Comparison of ENCODE assay signal across 14 cellular contexts in the genomic region with DNA sequence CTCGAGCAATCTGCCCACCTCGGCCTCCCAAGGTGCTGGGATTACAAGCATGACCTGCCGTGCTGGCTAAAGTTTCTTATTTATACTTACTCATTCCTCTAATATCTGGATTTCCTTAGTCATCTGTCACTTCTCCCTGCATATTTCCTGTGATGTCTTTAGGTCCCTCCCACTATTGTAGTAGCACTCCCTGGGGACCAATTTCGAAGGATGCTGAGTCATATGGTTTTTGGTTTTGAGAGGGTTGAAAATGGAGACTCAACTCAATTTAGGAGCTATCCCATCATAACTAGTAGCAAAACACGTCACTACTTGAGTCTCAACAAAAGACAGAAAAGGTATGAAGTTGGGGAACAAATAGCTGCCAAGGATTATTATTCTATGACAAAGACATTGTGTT. TPM values are rescaled to one million over a fixed set of nuclear protein-coding genes. Genes with fewer than 3 reads are reported as not detected.
DNase-seq lines count a peak whose midpoint lies in the region; ATAC-seq, FAIRE-seq and TF ChIP-seq lines count a peak whose summit lies in the region.
"Had no signal": no experiment of that assay in that cellular context is flagged by ENCODE, and none has a peak within 500 bp of the region (broad histone marks: within the 10 kb centered on the region; RNA-seq: fewer than 3 reads in every experiment).

No MANE protein-coding gene starts in this region.

- BruUV-seq in PC-3 (replicated peaks; lab: Mats Ljungman, UMichigan) (no TSS peak), endothelial cell of umbilical vein (replicated peaks; lab: Mats Ljungman, UMichigan) (no TSS peak)

- POLR2A ChIA-PET in PC-3 (lab: Charles Lee; ENCODE audit: unreplicated experiment), result interaction anchor here (0.6 to 0.7 kb wide), 5 partner anchors 9 to 293 kb away, joined by 6 to 8 read pairs (median 7); no protein-coding TSS in a partner anchor
- POLR2A ChIA-PET in endothelial cell of umbilical vein (lab: Charles Lee), result no interaction called here
- POLR2A ChIA-PET in CD4-positive, alpha-beta T cell (lab: Charles Lee), result no interaction called here

- TF ChIP-seq CTCF in PC-3 (conservative IDR thresholded peaks at IDR 0.05; ENCODE audit: low read depth, low read length) (no peak), endothelial cell of umbilical vein (IDR thresholded peaks at IDR 0.05; ENCODE audit: extremely low read depth in 1 of 2, insufficient read depth in 1 of 2, low read depth in 1 of 2, low read length in 2 of 2) (no peak), uterus (IDR thresholded peaks at IDR 0.05) (no peak)
- TF ChIP-seq CTCF in CD4-positive, alpha-beta T cell (IDR thresholded peaks at IDR 0.05), result no peak

- no peaks in the 10 kb centered on the region for H3K4me1 Mint-ChIP-seq in CD4-positive, alpha-beta T cell (ENCODE audit: low read depth)
- H3K4me1 Mint-ChIP-seq: nephron had no signal

- peaks cover 53% of the 10 kb centered on the region for H3K36me3 Mint-ChIP-seq in CD4-positive, alpha-beta T cell (ENCODE audit: low read depth)

- H3K4me3 Mint-ChIP-seq in CD4-positive, alpha-beta T cell, result no peak overlapping the region
- H3K4me3 Mint-ChIP-seq: brain, nephron had no signal

- H3K4me3 ChIP-seq in ACC112 (ENCODE audit: low read depth, low read length) (0 out of 2 replicates have a peak overlapping the region, but pooled peaks have one; percentile 1), PC-3 (ENCODE audit: low read length) (0 out of 2 replicates have a peak overlapping the region, but pooled peaks have one; percentile 5), endothelial cell of umbilical vein (replicated peaks in 1 of 3; ENCODE audit: insufficient read depth in 1 of 3, low read depth in 1 of 3, low read length in 3 of 3) (no peak overlapping the region), uterus (no peak overlapping the region)
- H3K4me3 ChIP-seq: upper lobe of left lung had no signal

- H3K79me2 ChIP-seq in ACC112 (ENCODE audit: control insufficient read depth, insufficient read depth, low read length, unreplicated experiment) (no peaks in the 10 kb centered on the region), PC-3 (ENCODE audit: low read length) (no peaks in the 10 kb centered on the region), endothelial cell of umbilical vein (ENCODE audit: control insufficient read depth, insufficient read depth, low read length) (no peaks in the 10 kb centered on the region)

- CTCF ChIA-PET in PC-3 (lab: Charles Lee) (interaction anchor here (0.5 to 1.1 kb wide), 3 partner anchors 167 to 208 kb away, joined by 3 to 4 read pairs (median 3); no protein-coding TSS in a partner anchor), endothelial cell of umbilical vein (lab: Charles Lee) (interaction anchor here (1.0 to 2.7 kb wide), 11 partner anchors 8 to 273 kb away, joined by 3 to 22 read pairs (median 4); no protein-coding TSS in a partner anchor)
- CTCF ChIA-PET in CD4-positive, alpha-beta T cell (lab: Charles Lee), result interaction anchor here (0.5 to 1.8 kb wide), 4 partner anchors 68 to 252 kb away, joined by 4 to 15 read pairs (median 6); a partner anchor contains a TSS

- TF ChIP-seq POLR2A in GM12892 (IDR thresholded peaks at IDR 0.05; ENCODE audit: low read depth, low read length), result no peak
- no peak for TF ChIP-seq POLR2A in endothelial cell of umbilical vein (IDR thresholded peaks at IDR 0.05; ENCODE audit: low read depth, low read length)
- no peak for TF ChIP-seq POLR2A in uterus (IDR thresholded peaks at IDR 0.05)

- no peaks in the 10 kb centered on the region for H3K9me1 ChIP-seq in endothelial cell of umbilical vein (replicated peaks; ENCODE audit: control insufficient read depth, extremely low read depth, insufficient read depth, low read length)

- H4K20me1 ChIP-seq in PC-3 (ENCODE audit: low read length), result no peaks in the 10 kb centered on the region
- no peaks in the 10 kb centered on the region for H4K20me1 ChIP-seq in endothelial cell of umbilical vein (replicated peaks; ENCODE audit: control insufficient read depth, extremely low read depth, insufficient read depth, low read length)

- dilution Hi-C loops in endothelial cell of umbilical vein (cut with MboI; ENCODE audit: extremely low pct_ligation_motif_present, low sequenced_read_pairs), result no loop called here

- FAIRE-seq in GM12892 (lab: Jason Lieb, UNC), result peak; percentile 63
- peak; percentile 15 for FAIRE-seq in endothelial cell of umbilical vein (lab: Jason Lieb, UNC)

- intact Hi-C loops in PC-3 (cut with micrococcal nuclease), result loop anchor here (1.0 to 2.0 kb wide), 2 partner anchors 69 to 273 kb away; no protein-coding TSS in a partner anchor
- intact Hi-C loops in endothelial cell of umbilical vein (cut with micrococcal nuclease), result loop anchor here (10.0 kb wide), 1 partner anchor 219 kb away; a partner anchor contains a TSS
- intact Hi-C loops in uterus (cut with DNase I; ENCODE audit: low total_unique reads), result no loop called here
- intact Hi-C loops in CD4-positive, alpha-beta T cell (cut with DNase I, micrococcal nuclease), result loop anchor here in 1 of 2 experiments (2.0 kb wide), 1 partner anchor 351 kb away; no protein-coding TSS in a partner anchor

- H3K9me3 ChIP-seq in PC-3 (ENCODE audit: low read length), result no peaks in the 10 kb centered on the region
- H3K9me3 ChIP-seq in endothelial cell of umbilical vein (replicated peaks; ENCODE audit: control insufficient read depth, insufficient read depth, low read length), result no peaks in the 10 kb centered on the region
- no peaks in the 10 kb centered on the region for H3K9me3 ChIP-seq in uterus
- H3K9me3 ChIP-seq in CD4-positive, alpha-beta T cell (ENCODE audit: control insufficient read depth, low read length), result no peaks in the 10 kb centered on the region
- H3K9me3 ChIP-seq: upper lobe of left lung had no signal

- H3K36me3 ChIP-seq in ACC112 (ENCODE audit: insufficient read depth, low read length), result peaks cover 14% of the 10 kb centered on the region
- peaks cover 11% of the 10 kb centered on the region for H3K36me3 ChIP-seq in PC-3 (ENCODE audit: low read depth, low read length)
- H3K36me3 ChIP-seq in endothelial cell of umbilical vein (ENCODE audit: control insufficient read depth in 2 of 2, extremely low read depth in 1 of 2, insufficient read depth in 2 of 2, low read length in 2 of 2), result peaks cover 0 to 3% of the 10 kb centered on the region in 2 experiments
- H3K36me3 ChIP-seq in uterus, result no peaks in the 10 kb centered on the region

- no peak overlapping the region for H3K27ac Mint-ChIP-seq in CD4-positive, alpha-beta T cell

- H3K27me3 ChIP-seq in ACC112 (ENCODE audit: insufficient read depth, low read length) (no peaks in the 10 kb centered on the region), PC-3 (ENCODE audit: low read length) (no peaks in the 10 kb centered on the region), endothelial cell of umbilical vein (ENCODE audit: control insufficient read depth in 2 of 2, insufficient read depth in 2 of 2, low read length in 2 of 2) (no peaks in the 10 kb centered on the region), uterus (no peaks in the 10 kb centered on the region)
- H3K27me3 ChIP-seq in CD4-positive, alpha-beta T cell (ENCODE audit: control insufficient read depth, insufficient read depth, low read length), result no peaks in the 10 kb centered on the region
- H3K27me3 ChIP-seq: upper lobe of left lung had no signal

- H3F3A ChIP-seq in PC-3 (ENCODE audit: low read length, unreplicated experiment), result no peaks in the 10 kb centered on the region

- H3K27ac ChIP-seq in ACC112 (ENCODE audit: low read depth, low read length), result peak overlapping the region; percentile 54
- peak overlapping the region; percentile 71 for H3K27ac ChIP-seq in PC-3 (ENCODE audit: low read length)
- peak overlapping the region; percentile 38 for H3K27ac ChIP-seq in endothelial cell of umbilical vein (ENCODE audit: insufficient read depth, low read depth, low read length)
- no peak overlapping the region for H3K27ac ChIP-seq in uterus
- H3K27ac ChIP-seq in CD4-positive, alpha-beta T cell (ENCODE audit: low read depth, low read length), result no peak overlapping the region
- H3K27ac ChIP-seq: upper lobe of left lung had no signal

- H3K9ac ChIP-seq in PC-3 (ENCODE audit: low read length) (0 out of 2 replicates have a peak overlapping the region, but pooled peaks have one; percentile 8), endothelial cell of umbilical vein (replicated peaks; ENCODE audit: extremely low read depth, insufficient read depth, low read length) (no peak overlapping the region)

- DNase-seq in GM12892 (ENCODE audit: insufficient read length), result no peak
- DNase-seq in PC-3, result peak; percentile 94
- DNase-seq in endothelial cell of umbilical vein (ENCODE audit: low read depth, low spot score), result peak; percentile 38
- no peak for DNase-seq in SK-N-DZ (ENCODE audit: low spot score)
- no peak for DNase-seq in uterus
- no peak for DNase-seq in GM19238 (ENCODE audit: insufficient read length, low spot score)
- DNase-seq in CD4-positive, alpha-beta T cell, result no peak
- DNase-seq: DMS 273 treated with DMSO at 0.1 percent for 48 hours, hippocampal formation, upper lobe of left lung had no signal

- no peaks in the 10 kb centered on the region for H3K9me2 ChIP-seq in PC-3 (replicated peaks; ENCODE audit: low read length)

- H3K4me2 ChIP-seq in PC-3 (ENCODE audit: low read length) (peak overlapping the region; percentile 50), endothelial cell of umbilical vein (ENCODE audit: insufficient read depth, low read length) (peak overlapping the region; percentile 2)

- ATAC-seq in PC-3, result peak; percentile 86
- ATAC-seq in CD4-positive, alpha-beta T cell (ENCODE audit: poor library complexity), result no peak
- ATAC-seq: activated CD4-positive, CD25-positive, alpha-beta regulatory T cell treated with anti-CD3 and anti-CD28 coated beads, Interleukin-2, amount 50 U/mL, for 24 hours had no signal

- H2AFZ ChIP-seq in ACC112 (ENCODE audit: low read length, unreplicated experiment) (no peak overlapping the region), PC-3 (ENCODE audit: low read length) (0 out of 2 replicates have a peak overlapping the region, but pooled peaks have one; percentile 18), endothelial cell of umbilical vein (ENCODE audit: low read depth, low read length) (no peak overlapping the region)

- H3K4me1 ChIP-seq in ACC112 (ENCODE audit: control insufficient read depth, insufficient read depth, low read length, unreplicated experiment) (peaks cover 15% of the 10 kb centered on the region), PC-3 (ENCODE audit: insufficient read depth, low read length) (peaks cover 31% of the 10 kb centered on the region), endothelial cell of umbilical vein (ENCODE audit: control insufficient read depth, extremely low read depth, insufficient read depth, low read length) (peaks cover 10% of the 10 kb centered on the region), uterus (no peaks in the 10 kb centered on the region)
- H3K4me1 ChIP-seq: upper lobe of left lung had no signal

- no peaks in the 10 kb centered on the region for H3K27me3 Mint-ChIP-seq in CD4-positive, alpha-beta T cell

- no peaks in the 10 kb centered on the region for H3K9me3 Mint-ChIP-seq in CD4-positive, alpha-beta T cell
- H3K9me3 Mint-ChIP-seq: brain, nephron had no signal

RNA-seq across cellular contexts. Expression of a gene that starts 20.2 kb away (rescaled TPM):
- polyA plus RNA-seq in GM12892 (2012; ENCODE audit: missing spikeins), result 12.0 TPM
- total RNA-seq in PC-3 (2014; rRNA removed) (28.6 and 36.2 TPM in 2 replicates), endothelial cell of umbilical vein (18.5 and 21.2 TPM in 2 replicates), uterus (10 to 100 TPM in 3 of 4 donors, 1 to 10 TPM in 1; 9.4 to 16.5 (median 13.3) TPM)
- 5.0 and 6.2 TPM in 2 replicates for polyA plus RNA-seq in endothelial cell of umbilical vein
- 6.0 and 6.3 TPM in 2 replicates for polyA plus RNA-seq in endothelial cell of umbilical vein (2011; cell fraction: cytosol; rRNA removed)
- polyA plus RNA-seq in endothelial cell of umbilical vein (2011; cell fraction: nucleus; rRNA removed), result 3.2 and 3.9 TPM in 2 replicates
- polyA plus RNA-seq in endothelial cell of umbilical vein (2012), result 8.4 and 8.7 TPM in 2 replicates
- polyA minus RNA-seq in endothelial cell of umbilical vein, result 5.0 and 8.0 TPM in 2 replicates
- 12.0 TPM for polyA minus RNA-seq in endothelial cell of umbilical vein (2011; cell fraction: cytosol; rRNA and poly(A)+ RNA removed)
- 4.2 and 6.0 TPM in 2 replicates for polyA minus RNA-seq in endothelial cell of umbilical vein (2011; cell fraction: nucleus; rRNA and poly(A)+ RNA removed)
- 23.1 and 24.5 TPM in 2 replicates for polyA plus RNA-seq in SK-N-DZ (2014; cell fraction: cytosol; rRNA removed)
- 10.2 and 13.2 TPM in 2 replicates for polyA plus RNA-seq in SK-N-DZ (2014; cell fraction: nucleus; rRNA removed)
- 1 to 10 TPM; 3.2 to 4.5 TPM for total RNA-seq in CD4-positive, alpha-beta T cell

Comparison
In these comparisons a context has a peak if more than half of its experiments do, and no peak if none do; other contexts are left out.
1. H3K27ac ChIP-seq: peak in ACC112 (single experiment), PC-3 (single experiment) and endothelial cell of umbilical vein (single experiment); none in uterus (0 of 2) and CD4-positive, alpha-beta T cell (single experiment).
2. H3K4me3 ChIP-seq: peak in ACC112 (single experiment) and PC-3 (single experiment); none in endothelial cell of umbilical vein (0 of 3) and uterus (0 of 2).
3. DNase-seq: peak in PC-3 (single experiment) and endothelial cell of umbilical vein (single experiment); none in GM12892 (single experiment), SK-N-DZ (single experiment), uterus (0 of 2), GM19238 (single experiment) and CD4-positive, alpha-beta T cell (0 of 10).